In genomic region chr16:85034591-85035433, GRCh38 we compare ENCODE assay signal across 1 cellular context.
TF ChIP-seq lines count a peak whose summit lies in the region.

No MANE protein-coding gene starts in this region.

TF ChIP-seq in K562, 482 proteins besides CTCF, POLR2A, EP300 and RAD21:
- TF ChIP-seq CBX1 (IDR thresholded peaks at IDR 0.05; ENCODE audit: low read depth) (peak; percentile 73; the same call in 1 of the 2 replicates), CHD4 (IDR thresholded peaks at IDR 0.05; ENCODE audit: insufficient read depth, insufficient replicate concordance, low read depth, low read length, poor library complexity, severe bottlenecking) (peak; percentile 48), RCOR1 (IDR thresholded peaks at IDR 0.05; ENCODE audit: borderline replicate concordance in 1 of 2, low read depth in 2 of 2, low read length in 2 of 2) (peak in 1 of 2 experiments; percentile 68; a peak in 2 of 4 replicates), BCOR (IDR thresholded peaks at IDR 0.05) (peak; percentile 81), CBX2 (IDR thresholded peaks at IDR 0.05; ENCODE audit: insufficient read depth, low read length, poor library complexity, severe bottlenecking) (no peak), PTBP1 (IDR thresholded peaks at IDR 0.05; ENCODE audit: low read depth, low read length) (0 out of 2 replicates have a peak, but pooled peaks have one; percentile 23), RBM25 (IDR thresholded peaks at IDR 0.05; ENCODE audit: low read depth, low read length, severe bottlenecking) (peak; percentile 94), MTA1 (IDR thresholded peaks at IDR 0.05; ENCODE audit: borderline replicate concordance) (no peak), ADNP (tag; IDR thresholded peaks at IDR 0.05) (peak; percentile 59; the same call in 1 of the 2 replicates), SMARCA4 (IDR thresholded peaks at IDR 0.05) (no peak), KDM1A (IDR thresholded peaks at IDR 0.05) (peak; percentile 33 to 67; a peak in 3 of 4 replicates), GTF2E2 (tag; IDR thresholded peaks at IDR 0.05) (no peak), ZNF511 (CRISPR knock-in tag; IDR thresholded peaks at IDR 0.05) (peak; percentile 30; the same call in 1 of the 2 replicates), TAF15 (IDR thresholded peaks at IDR 0.05; ENCODE audit: low read depth, low read length) (no peak), ZC3H11A (IDR thresholded peaks at IDR 0.05; ENCODE audit: low read depth, low read length) (no peak)
TF ChIP-seq in K562: peak in this region for 9.
